ENCODE assay signal across 21 cellular contexts in genomic region chr15:90318591-90318990, GRCh38.
"Had no signal": no experiment of that assay in that cellular context is flagged by ENCODE, and none has a peak within 500 bp of the region (broad histone marks: within the 10 kb centered on the region; RNA-seq: fewer than 3 reads in every experiment).

No MANE protein-coding gene starts in this region.

- H3K4me3 ChIP-seq: hepatocyte, left ventricle myocardium inferior, lower lobe of right lung, psoas muscle, sigmoid colon, skin epidermis, testis, tibial nerve had no signal

- DNase-seq: effector memory CD8-positive, alpha-beta T cell; foreskin keratinocyte; kidney; left cardiac atrium; left ventricle myocardium inferior; lower lobe of right lung; midbrain; naive B cell; nephron progenitor cell; psoas muscle; retina; sigmoid colon; stimulated activated CD4-positive, alpha-beta T cell treated with anti-CD3 and anti-CD28 coated beads, Interleukin-2, amount 100 ng/mL, for 24 hours; stimulated activated CD4-positive, alpha-beta T cell treated with anti-CD3 and anti-CD28 coated beads, Interleukin-4, amount 100 ng/mL, for 4 hours; stimulated activated naive B cell treated with anti-CD40 and anti-IgM and Interleukin-4, amounts not matched to agents 10 μg/mL and 1 μg/mL and 100 μg/mL, for 72 hours; stimulated activated naive CD8-positive, alpha-beta T cell treated with anti-CD3 and anti-CD28 coated beads, Interleukin-15, amount 100 ng/mL, for 72 hours; testis had no signal

- ATAC-seq: effector memory CD8-positive, alpha-beta T cell; foreskin keratinocyte; left cardiac atrium; lower lobe of right lung; psoas muscle; stimulated activated naive B cell treated with anti-CD40 and anti-IgM and Interleukin-4, amounts not matched to agents 10 μg/mL and 1 μg/mL and 100 μg/mL, for 72 hours; stimulated activated naive CD8-positive, alpha-beta T cell treated with anti-CD3 and anti-CD28 coated beads, Interleukin-15, amount 100 ng/mL, for 72 hours had no signal

- H3K36me3 ChIP-seq: left ventricle myocardium inferior, lower lobe of right lung, sigmoid colon, tibial nerve had no signal

- H3K27me3 ChIP-seq: foreskin keratinocyte, hepatocyte, sigmoid colon, testis, tibial nerve had no signal

- H3K27ac ChIP-seq: epithelial cell of prostate, foreskin keratinocyte, hepatocyte, left ventricle myocardium inferior, lower lobe of right lung, psoas muscle, sigmoid colon, testis, tibial nerve had no signal

- H3K9me3 ChIP-seq: left ventricle myocardium inferior, lower lobe of right lung, psoas muscle, sigmoid colon, testis, tibial nerve had no signal
